Comparison of ENCODE assay signal across 8 cellular contexts in the genomic region with DNA sequence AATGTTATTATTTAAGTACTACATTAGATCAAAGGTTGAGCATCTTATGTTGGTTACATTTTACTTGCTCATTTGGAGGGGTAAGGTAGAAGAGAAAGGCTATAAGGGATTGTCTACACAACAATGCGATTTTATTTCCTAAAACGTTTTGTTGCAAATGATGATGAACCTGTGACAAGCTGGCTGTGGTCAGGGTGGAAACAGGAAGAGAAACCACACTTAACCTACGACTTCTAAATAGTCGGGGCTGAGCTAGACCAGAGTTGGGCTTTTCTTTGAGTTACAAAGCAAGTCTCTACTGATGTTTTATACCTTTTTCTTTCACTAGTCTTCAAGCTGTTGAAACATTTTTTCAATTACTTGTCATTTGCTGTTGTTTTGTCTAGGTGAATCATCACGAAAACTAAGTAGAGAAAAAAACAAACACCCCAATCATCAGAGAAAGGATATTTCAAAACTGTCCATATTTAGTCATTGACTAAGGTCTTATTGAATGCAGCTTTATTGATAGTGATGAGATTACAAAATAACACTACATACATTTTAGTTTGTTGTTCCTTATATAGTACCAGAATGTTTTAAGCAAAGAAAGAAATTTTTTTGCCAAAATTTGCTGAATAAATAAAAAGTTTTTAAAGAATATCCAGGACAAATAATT. TPM values are rescaled to one million over a fixed set of nuclear protein-coding genes. Genes with fewer than 3 reads are reported as not detected.
DNase-seq lines count a peak whose midpoint lies in the region; ATAC-seq lines count a peak whose summit lies in the region.

No MANE protein-coding gene starts in this region.

- H3K27ac ChIP-seq in epithelial cell of prostate: peak overlapping the region; percentile 57

- ATAC-seq in HG02981 (IDR thresholded peaks at IDR 0.05; ENCODE audit: unreplicated experiment) (peak; percentile 66), Right ventricle myocardium superior (ENCODE audit: poor library complexity) (no peak)

- intact Hi-C loops in Right ventricle myocardium superior (cut with DNase I): loop anchor here (5.0 to 10.0 kb wide), 2 partner anchors 100 to 153 kb away; a partner anchor contains a TSS

- DNase-seq in GM19238 (ENCODE audit: insufficient read length, low spot score): peak; percentile 28
- peak; percentile 67 for DNase-seq in RPMI8226
- no peak for DNase-seq in epithelial cell of prostate (ENCODE audit: low read depth, low spot score)
- DNase-seq in cerebellum (ENCODE audit: low spot score): no peak
- no peak for DNase-seq in Right ventricle myocardium superior
- no peak for DNase-seq in NCI-H187 treated with DMSO at 0.1 percent for 48 hours (lab: John Stamatoyannopoulos, UW)
- DNase-seq in HT-29 (ENCODE audit: low spot score): no peak

RNA-seq across cellular contexts. Expression of a gene that starts 18.0 kb away (rescaled TPM):
- total RNA-seq in cerebellum (0.91 TPM), Right ventricle myocardium superior (333 TPM)
- 0.99 and 1.2 TPM in 2 replicates for total RNA-seq in HT-29 (2014; rRNA removed; shearing (Covaris generic))

Comparison
In these comparisons a context has a peak if more than half of its experiments do, and no peak if none do; other contexts are left out.
1. DNase-seq: peak in GM19238 (single experiment) and RPMI8226 (single experiment); none in epithelial cell of prostate (single experiment), cerebellum (single experiment), Right ventricle myocardium superior (single experiment), NCI-H187 treated with DMSO at 0.1 percent for 48 hours (single experiment) and HT-29 (single experiment).
2. RNA of a gene that starts 18.0 kb away (total RNA-seq): 333 TPM in Right ventricle myocardium superior (single experiment); 0.99 to 1.2 TPM in HT-29 and 0.91 TPM in cerebellum (single experiment); every median in the first group is over 100 times any median in the second.